Comparison of ENCODE assay signal across 23 cellular contexts in genomic region chr5:15933481-15934207, GRCh38.
A peak's percentile ranks its signal among the peaks of the same experiment; 100 is the strongest.
DNase-seq lines count a peak whose midpoint lies in the region; ATAC-seq, FAIRE-seq and TF ChIP-seq lines count a peak whose summit lies in the region.
"Had no signal": no experiment of that assay in that cellular context is flagged by ENCODE, and none has a peak within 500 bp of the region (broad histone marks: within the 10 kb centered on the region; RNA-seq: fewer than 3 reads in every experiment).

No MANE protein-coding gene starts in this region.

- H3K4me3 ChIP-seq in HepG2 (replicated peaks in 1 of 3; ENCODE audit: insufficient read depth in 1 of 3, low read depth in 2 of 3, low read length in 3 of 3) (no peak overlapping the region), right lobe of liver (no peak overlapping the region), endodermal cell (ENCODE audit: low read length) (no peak overlapping the region), vagina (no peak overlapping the region), foreskin fibroblast (ENCODE audit: low read depth in 1 of 2, low read length in 2 of 2) (no peak overlapping the region)
- H3K4me3 ChIP-seq: breast epithelium, gastroesophageal sphincter had no signal

- H3K9ac ChIP-seq in HepG2 (ENCODE audit: insufficient read depth, low read depth, low read length) (no peak overlapping the region), endodermal cell (ENCODE audit: extremely low read depth, low read length, poor library complexity, severe bottlenecking) (no peak overlapping the region)

- intact Hi-C loops in HepG2 (cut with micrococcal nuclease; ENCODE audit: unreplicated experiment) (no loop called here), right lobe of liver (cut with DNase I) (no loop called here), vagina (cut with DNase I) (no loop called here)

- H3K9me3 ChIP-seq in HepG2 (ENCODE audit: low read length), result no peaks in the 10 kb centered on the region
- no peaks in the 10 kb centered on the region for H3K9me3 ChIP-seq in right lobe of liver
- no peaks in the 10 kb centered on the region for H3K9me3 ChIP-seq in endodermal cell (ENCODE audit: control insufficient read depth, low read length)
- no peaks in the 10 kb centered on the region for H3K9me3 ChIP-seq in vagina
- H3K9me3 ChIP-seq: gastroesophageal sphincter had no signal

- no peak for FAIRE-seq in HepG2 (lab: Jason Lieb, UNC)

- no TSS peak for BruUV-seq in HepG2 (replicated peaks; lab: Mats Ljungman, UMichigan)

- TF ChIP-seq POLR2A in HepG2 (IDR thresholded peaks at IDR 0.05; ENCODE audit: insufficient read depth in 1 of 2, low read depth in 2 of 2, low read length in 2 of 2) (no peak), right lobe of liver (IDR thresholded peaks at IDR 0.05) (no peak), vagina (IDR thresholded peaks at IDR 0.05) (no peak)

- H3K4me1 Mint-ChIP-seq in endodermal cell, result peaks cover 20% of the 10 kb centered on the region
- H3K4me1 Mint-ChIP-seq: CD14-positive monocyte had no signal

- H3K27ac ChIP-seq in HepG2 (ENCODE audit: extremely low read length, insufficient read depth, low read length) (no peak overlapping the region), right lobe of liver (no peak overlapping the region), endodermal cell (ENCODE audit: low read depth, low read length) (no peak overlapping the region), vagina (no peak overlapping the region)
- H3K27ac ChIP-seq: breast epithelium, gastroesophageal sphincter had no signal

- H3K36me3 ChIP-seq in HepG2 (replicated peaks in 1 of 2; ENCODE audit: control insufficient read depth in 1 of 2, insufficient read depth in 2 of 2, low read length in 2 of 2) (no peaks in the 10 kb centered on the region), right lobe of liver (no peaks in the 10 kb centered on the region), endodermal cell (ENCODE audit: control insufficient read depth, insufficient read depth, low read length) (peaks cover 7% of the 10 kb centered on the region), vagina (peaks cover 0 to 9% of the 10 kb centered on the region in 2 donors)
- H3K36me3 ChIP-seq: breast epithelium had no signal

- peak overlapping the region; percentile 64 for H3K27ac Mint-ChIP-seq in endodermal cell
- H3K27ac Mint-ChIP-seq: CD14-positive monocyte; stimulated activated naive CD8-positive, alpha-beta T cell treated with anti-CD3 and anti-CD28 coated beads, Interleukin-15, Interleukin-2, amounts not matched to agents 100 ng/mL and 50 ng/mL, for 24 hours; T-helper 1 cell treated with Interleukin-12 subunit alpha and Interleukin-12 subunit beta and Interleukin-4 antibody, amounts not matched to agents 30 μg/mL and 1 μg/mL, for 36 hours had no signal

- no peak overlapping the region for H2AFZ ChIP-seq in HepG2 (ENCODE audit: low read length)

- no peaks in the 10 kb centered on the region for H3K27me3 Mint-ChIP-seq in endodermal cell (ENCODE audit: insufficient read depth)
- H3K27me3 Mint-ChIP-seq: stimulated activated naive CD8-positive, alpha-beta T cell treated with anti-CD3 and anti-CD28 coated beads, Interleukin-15, Interleukin-2, amounts not matched to agents 100 ng/mL and 50 ng/mL, for 24 hours had no signal

- H3K4me3 Mint-ChIP-seq in endodermal cell, result no peak overlapping the region
- H3K4me3 Mint-ChIP-seq: CD14-positive monocyte; stimulated activated naive CD8-positive, alpha-beta T cell treated with anti-CD3 and anti-CD28 coated beads, Interleukin-15, Interleukin-2, amounts not matched to agents 100 ng/mL and 50 ng/mL, for 24 hours; T-helper 1 cell treated with Interleukin-12 subunit alpha and Interleukin-12 subunit beta and Interleukin-4 antibody, amounts not matched to agents 30 μg/mL and 1 μg/mL, for 36 hours had no signal

- H4K20me1 ChIP-seq in HepG2 (ENCODE audit: insufficient read depth, low read length), result no peaks in the 10 kb centered on the region

- 30% methylated on average over 12 of the region's 12 CpGs for WGBS in HepG2 (ENCODE audit: low lambda C conversion rate)
- WGBS in right lobe of liver (ENCODE audit: insufficient coverage, low coverage, low lambda C conversion rate, missing lambda C conversion rate), result 65% methylated on average over 10 of the region's 12 CpGs
- 59 to 81% methylated on average over 4 to 11 of the region's 12 CpGs for whole genome bisulfite sequencing in endodermal cell (ENCODE audit: insufficient coverage in 1 of 2, insufficient read length in 1 of 2), 2 experiments

- no peaks in the 10 kb centered on the region for H3K27me3 ChIP-seq in HepG2 (ENCODE audit: control insufficient read depth in 1 of 2, insufficient read depth in 2 of 2, low read length in 2 of 2)
- no peaks in the 10 kb centered on the region for H3K27me3 ChIP-seq in right lobe of liver
- H3K27me3 ChIP-seq in endodermal cell (ENCODE audit: control insufficient read depth, insufficient read depth, low read length, poor library complexity, severe bottlenecking), result no peaks in the 10 kb centered on the region
- no peaks in the 10 kb centered on the region for H3K27me3 ChIP-seq in vagina
- H3K27me3 ChIP-seq: breast epithelium, gastroesophageal sphincter had no signal

- TF ChIP-seq RAD21 in HepG2 (CRISPR knock-in tag; IDR thresholded peaks at IDR 0.05), result no peak

- CTCF ChIA-PET in HepG2 (lab: Yijun Ruan, JAX; ENCODE audit: low intra/inter-chr PET ratio, low total read pairs), result no interaction called here

- no peaks in the 10 kb centered on the region for H3K79me2 ChIP-seq in HepG2 (ENCODE audit: insufficient read depth, low read length)

- TF ChIP-seq EP300 in HepG2 (IDR thresholded peaks at IDR 0.05; ENCODE audit: low read depth in 2 of 2, low read length in 2 of 2), result no peak
- no peak for TF ChIP-seq EP300 in HepG2 (CRISPR knock-in tag; IDR thresholded peaks at IDR 0.05; ENCODE audit: borderline replicate concordance)

- no peak for TF ChIP-seq CTCF in HepG2 (CRISPR knock-in tag; IDR thresholded peaks at IDR 0.05)
- TF ChIP-seq CTCF in right lobe of liver (IDR thresholded peaks at IDR 0.05), result no peak
- no peak for TF ChIP-seq CTCF in endodermal cell (conservative IDR thresholded peaks at IDR 0.05)
- TF ChIP-seq CTCF in vagina (IDR thresholded peaks at IDR 0.05), result no peak
- TF ChIP-seq CTCF in foreskin fibroblast (IDR thresholded peaks at IDR 0.05; ENCODE audit: low read depth, low read length), result no peak

- H3K9me3 Mint-ChIP-seq in endodermal cell, result no peaks in the 10 kb centered on the region

- no peak for ATAC-seq in HepG2
- ATAC-seq in right lobe of liver, result no peak
- ATAC-seq in HG03378 (IDR thresholded peaks at IDR 0.05; ENCODE audit: unreplicated experiment), result no peak
- ATAC-seq in HG02970 (IDR thresholded peaks at IDR 0.05; ENCODE audit: low FRiP score, unreplicated experiment), result no peak
- ATAC-seq: activated CD4-positive, CD25-positive, alpha-beta regulatory T cell treated with anti-CD3 and anti-CD28 coated beads, Interleukin-2, amount 50 U/mL, for 24 hours; gastroesophageal sphincter had no signal

- H3K4me2 ChIP-seq in HepG2 (ENCODE audit: low read depth, low read length), result no peak overlapping the region

- in situ Hi-C loops in HepG2 (cut with HindIII; ENCODE audit: extremely low pct_ligation_motif_present, low pct_unique_long_range_greater_than_20kb), result no loop called here

- POLR2A ChIA-PET in HepG2 (lab: Yijun Ruan, JAX), result no interaction called here

- H3K4me1 ChIP-seq in HepG2 (ENCODE audit: insufficient read depth, low read length) (no peaks in the 10 kb centered on the region), right lobe of liver (no peaks in the 10 kb centered on the region), endodermal cell (ENCODE audit: control insufficient read depth, insufficient read depth, low read length) (no peaks in the 10 kb centered on the region), vagina (no peaks in the 10 kb centered on the region)
- H3K4me1 ChIP-seq: breast epithelium, gastroesophageal sphincter had no signal

- DNase-seq in HepG2 (ENCODE audit: low spot score) (no peak), right lobe of liver (no peak), endodermal cell (no peak), medulla oblongata (ENCODE audit: extremely low spot score) (peak; percentile 67), vagina (ENCODE audit: extremely low spot score in 2 of 2) (no peak), foreskin fibroblast (no peak)
- DNase-seq: 8988T; activated CD8-positive, alpha-beta memory T cell treated with anti-CD3 and anti-CD28 coated beads, Interleukin-2, amount 50 U/mL, for 4 hours; activated naive CD4-positive, alpha-beta T cell; effector CD8-positive, alpha-beta T cell; EL; Kasumi-1; NCI-H1694 treated with DMSO at 0.1 percent for 48 hours; NCI-H526 treated with DMSO at 0.1 percent for 48 hours; occipital lobe had no signal

- peaks cover 28% of the 10 kb centered on the region for H3K36me3 Mint-ChIP-seq in endodermal cell (ENCODE audit: low read depth)
- H3K36me3 Mint-ChIP-seq: CD14-positive monocyte had no signal
